In the genomic region with DNA sequence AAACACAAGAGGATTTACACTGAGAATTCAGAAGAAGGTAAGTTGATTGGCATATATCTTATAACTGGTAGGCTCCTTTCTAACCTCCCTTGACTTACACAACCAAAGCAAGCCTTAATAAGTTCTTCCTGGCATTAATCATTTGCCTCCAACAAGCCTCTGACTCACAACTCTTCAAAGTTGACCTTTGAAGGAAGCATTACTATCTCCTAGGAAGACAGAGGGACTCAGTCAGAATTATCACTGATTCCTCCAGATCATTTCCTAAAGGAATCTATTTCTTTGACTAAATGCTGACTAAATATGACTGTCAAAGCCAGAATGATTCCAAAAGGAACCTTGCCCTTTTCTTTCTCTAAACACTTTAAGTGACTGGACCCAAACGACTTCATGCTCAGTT, we compare ENCODE assay signal across 20 cellular contexts.
DNase-seq lines count a peak whose midpoint lies in the region; ATAC-seq, FAIRE-seq and TF ChIP-seq lines count a peak whose summit lies in the region.
"Had no signal": no experiment of that assay in that cellular context is flagged by ENCODE, and none has a peak within 500 bp of the region (broad histone marks: within the 10 kb centered on the region; RNA-seq: fewer than 3 reads in every experiment).

No MANE protein-coding gene starts in this region.

- no peaks in the 10 kb centered on the region for H3K36me3 Mint-ChIP-seq in H9 (ENCODE audit: insufficient read depth in 1 of 3, low read depth in 3 of 3)
- H3K36me3 Mint-ChIP-seq in type B pancreatic cell: no peaks in the 10 kb centered on the region
- H3K36me3 Mint-ChIP-seq: CD4-positive, alpha-beta memory T cell; immature natural killer cell; memory B cell; natural killer cell treated with Interleukin-12 subunit alpha and Interleukin-12 subunit beta and Interleukin-15 and Interleukin-18, amount 100 ng/mL, for 72 hours had no signal

- TF ChIP-seq CTCF in A549 (IDR thresholded peaks at IDR 0.05) (no peak), H9 (conservative IDR thresholded peaks at IDR 0.05) (no peak), type B pancreatic cell (conservative IDR thresholded peaks at IDR 0.05) (no peak)

- H3K4me1 Mint-ChIP-seq in H9 (no peaks in the 10 kb centered on the region), type B pancreatic cell (ENCODE audit: unreplicated experiment) (no peaks in the 10 kb centered on the region)
- H3K4me1 Mint-ChIP-seq: CD4-positive, alpha-beta memory T cell; endodermal cell; immature natural killer cell had no signal

- no peaks in the 10 kb centered on the region for H3K9me3 ChIP-seq in A549
- no peaks in the 10 kb centered on the region for H3K9me3 ChIP-seq in H9 (ENCODE audit: control insufficient read depth, low read depth, low read length)
- H3K9me3 ChIP-seq: adrenal gland, SJSA1, upper lobe of left lung had no signal

- peaks cover 22% of the 10 kb centered on the region for H3K4me1 ChIP-seq in A549
- no peaks in the 10 kb centered on the region for H3K4me1 ChIP-seq in H9 (ENCODE audit: insufficient read depth, low read length)
- H3K4me1 ChIP-seq: SJSA1, upper lobe of left lung had no signal

- no peak for FAIRE-seq in A549 (lab: Jason Lieb, UNC)

- H2BK20ac ChIP-seq in H9 (ENCODE audit: low read depth, low read length, poor library complexity, severe bottlenecking): no peak overlapping the region

- no peak overlapping the region for H3K4me3 ChIP-seq in A549
- H3K4me3 ChIP-seq: adrenal gland, SJSA1, upper lobe of left lung had no signal

- H2AFZ ChIP-seq in H9 (ENCODE audit: low read length): no peak overlapping the region

- H3K4ac ChIP-seq in H9 (ENCODE audit: low read depth, low read length): no peak overlapping the region

- H4K5ac ChIP-seq in H9 (ENCODE audit: insufficient read length, low read depth, low read length): no peak overlapping the region

- intact Hi-C loops in cardiac septum (cut with DNase I): no loop called here

- WGBS in A549 (ENCODE audit: missing lambda C conversion rate): 0% methylated on average over 1 of the region's 1 CpG
- no CpG with 5 or more reads among the region's 1 CpG for WGBS in H9 (ENCODE audit: extremely low coverage, insufficient read length, low lambda C conversion rate)

- CTCF ChIA-PET in A549 (lab: Yijun Ruan, JAX): no interaction called here

- H3K27ac Mint-ChIP-seq in H9 (no peak overlapping the region), type B pancreatic cell (no peak overlapping the region)
- H3K27ac Mint-ChIP-seq: CD4-positive, alpha-beta memory T cell; endodermal cell; immature natural killer cell; memory B cell; natural killer cell treated with Interleukin-12 subunit alpha and Interleukin-12 subunit beta and Interleukin-15 and Interleukin-18, amount 100 ng/mL, for 72 hours had no signal

- TF ChIP-seq POLR2A in A549 (IDR thresholded peaks at IDR 0.05; ENCODE audit: low read length): no peak

- H3K4me3 Mint-ChIP-seq in H9: no peak overlapping the region
- H3K4me3 Mint-ChIP-seq in type B pancreatic cell: no peak overlapping the region
- H3K4me3 Mint-ChIP-seq: CD4-positive, alpha-beta memory T cell; endodermal cell; immature natural killer cell; memory B cell; natural killer cell treated with Interleukin-12 subunit alpha and Interleukin-12 subunit beta and Interleukin-15 and Interleukin-18, amount 100 ng/mL, for 72 hours had no signal

- no peaks in the 10 kb centered on the region for H3K9me3 Mint-ChIP-seq in H9
- H3K9me3 Mint-ChIP-seq in type B pancreatic cell: no peaks in the 10 kb centered on the region
- H3K9me3 Mint-ChIP-seq: endodermal cell, memory B cell had no signal

- no peak for TF ChIP-seq EP300 in A549 (IDR thresholded peaks at IDR 0.05)

- H2BK15ac ChIP-seq in H9 (ENCODE audit: low read depth, low read length): no peak overlapping the region

- no peak overlapping the region for H4K91ac ChIP-seq in H9 (ENCODE audit: insufficient read length, low read depth, low read length)

- H3K4me2 ChIP-seq in A549: peak overlapping the region; percentile 39
- no peak overlapping the region for H3K4me2 ChIP-seq in H9 (ENCODE audit: insufficient read depth, insufficient read length, low read length)

- no peak overlapping the region for H2BK5ac ChIP-seq in H9 (ENCODE audit: insufficient read length, low read length)

- H3K23ac ChIP-seq in H9 (ENCODE audit: insufficient read length, low read depth, low read length): no peak overlapping the region

- DNase-seq in A549 (ENCODE audit: low read depth in 1 of 2, low spot score in 1 of 2) (peak; percentile 3 to 41), H9 (no peak), amniotic epithelial cell (ENCODE audit: low read depth) (peak; percentile 57), glomerular visceral epithelial cell (ENCODE audit: extremely low spot score) (peak; percentile 42), cardiac septum (ENCODE audit: low spot score) (no peak), type B pancreatic cell (ENCODE audit: extremely low spot score, unreplicated experiment) (no peak), RPMI8226 (no peak)
- DNase-seq: activated CD4-positive, CD25-positive, alpha-beta regulatory T cell treated with anti-CD3 and anti-CD28 coated beads, Interleukin-2, amount 50 U/mL, for 72 hours; adrenal gland; CD4-positive, alpha-beta memory T cell; endodermal cell; immature natural killer cell; MM.1S; NCI-H446 treated with DMSO at 0.1 percent for 48 hours; stimulated activated naive CD4-positive, alpha-beta T cell; upper lobe of left lung had no signal

- no peaks in the 10 kb centered on the region for H3K27me3 Mint-ChIP-seq in H9 (ENCODE audit: low read depth)
- no peaks in the 10 kb centered on the region for H3K27me3 Mint-ChIP-seq in type B pancreatic cell
- H3K27me3 Mint-ChIP-seq: CD4-positive, alpha-beta memory T cell had no signal

- no peaks in the 10 kb centered on the region for H3K27me3 ChIP-seq in H9 (ENCODE audit: insufficient read depth, low read length)
- H3K27me3 ChIP-seq: adrenal gland, SJSA1, upper lobe of left lung had no signal

- no peaks in the 10 kb centered on the region for H3K79me2 ChIP-seq in H9 (ENCODE audit: insufficient read depth, low read length)

- no peak for TF ChIP-seq RAD21 in A549 (conservative IDR thresholded peaks at IDR 0.05 in 1 of 2, IDR thresholded peaks at IDR 0.05 in 1 of 2)

- no peaks in the 10 kb centered on the region for H3K79me1 ChIP-seq in H9 (ENCODE audit: insufficient read depth, low read depth, low read length, poor library complexity, severe bottlenecking)

- no peaks in the 10 kb centered on the region for H4K20me1 ChIP-seq in H9 (ENCODE audit: control insufficient read depth, insufficient read depth, insufficient read length)

- ATAC-seq in A549 (peak; percentile 79 to 85; a peak in 5 of 6 replicates), GM21825 (IDR thresholded peaks at IDR 0.05; ENCODE audit: unreplicated experiment) (no peak)
- ATAC-seq: natural killer cell treated with Interleukin-12 subunit alpha and Interleukin-12 subunit beta and Interleukin-15 and Interleukin-18, amount 100 ng/mL, for 72 hours had no signal

- POLR2A ChIA-PET in A549 (lab: Yijun Ruan, JAX): no interaction called here

- H2BK120ac ChIP-seq in H9 (ENCODE audit: low read depth, low read length, poor library complexity, severe bottlenecking): no peak overlapping the region

- H3K23me2 ChIP-seq in H9 (ENCODE audit: insufficient read length, low read depth, low read length, poor library complexity, severe bottlenecking): no peaks in the 10 kb centered on the region

- no peak overlapping the region for H2BK12ac ChIP-seq in H9 (ENCODE audit: insufficient read length, low read depth, low read length)

- H3T11ph ChIP-seq in H9 (ENCODE audit: low read length): peak overlapping the region; percentile 10

- no peak overlapping the region for H3K18ac ChIP-seq in H9 (ENCODE audit: insufficient read length, low read depth, low read length)

- H3K27ac ChIP-seq in A549 (peak overlapping the region in 1 of 2 experiments; percentile 55; a peak in 3 of 6 replicates), H9 (ENCODE audit: insufficient read length, low read depth, low read length) (no peak overlapping the region)
- H3K27ac ChIP-seq: adrenal gland, SJSA1, upper lobe of left lung had no signal

- H3K9ac ChIP-seq in H9 (ENCODE audit: extremely low read depth, insufficient read length, low read length): no peak overlapping the region

- H4K8ac ChIP-seq in H9 (replicated peaks; ENCODE audit: insufficient read length, low read depth, low read length): no peak overlapping the region

- H2AK5ac ChIP-seq in H9 (ENCODE audit: insufficient read length, low read length): no peak overlapping the region

- no peak overlapping the region for H3K14ac ChIP-seq in H9 (ENCODE audit: insufficient read depth, low read length)

- H3K56ac ChIP-seq in H9 (ENCODE audit: insufficient read length, low read depth, low read length): no peak overlapping the region

TF ChIP-seq in A549, 52 proteins besides CTCF, POLR2A, EP300 and RAD21:
- no peak for TF ChIP-seq ZFP36 (IDR thresholded peaks at IDR 0.05; ENCODE audit: borderline replicate concordance, partially characterized antibody)
- 0 out of 2 replicates have a peak, but pooled peaks have one; percentile 18 for TF ChIP-seq JUNB (IDR thresholded peaks at IDR 0.05)
- TF ChIP-seq CHD2 (IDR thresholded peaks at IDR 0.05; ENCODE audit: low read length, partially characterized antibody): no peak
- TF ChIP-seq CEBPB (IDR thresholded peaks at IDR 0.05): no peak
- TF ChIP-seq HEYL (CRISPR knock-in tag; IDR thresholded peaks at IDR 0.05): no peak
TF ChIP-seq in A549: peak in this region for 1.

Comparison
In these comparisons a context has a peak if more than half of its experiments do, and no peak if none do; other contexts are left out.
1. DNase-seq: peak in A549 (2 of 2), amniotic epithelial cell (single experiment) and glomerular visceral epithelial cell (single experiment); none in H9 (single experiment), cardiac septum (single experiment), type B pancreatic cell (single experiment) and RPMI8226 (single experiment).